In genomic region chr5:145712245-145712644, GRCh38 we compare ENCODE assay signal across 25 cellular contexts.
DNase-seq lines count a peak whose midpoint lies in the region; ATAC-seq, FAIRE-seq and TF ChIP-seq lines count a peak whose summit lies in the region.
"Had no signal": no experiment of that assay in that cellular context is flagged by ENCODE, and none has a peak within 500 bp of the region (broad histone marks: within the 10 kb centered on the region; RNA-seq: fewer than 3 reads in every experiment).

No MANE protein-coding gene starts in this region.

- H3K27ac ChIP-seq in right lobe of liver = no peak overlapping the region
- no peak overlapping the region for H3K27ac ChIP-seq in HepG2 (ENCODE audit: extremely low read length, insufficient read depth, low read length)
- peak overlapping the region in 1 of 4 donors; percentile 50 for H3K27ac ChIP-seq in pancreas
- H3K27ac ChIP-seq: 22Rv1, BLaER1 had no signal

- H3K4me3 ChIP-seq in right lobe of liver (no peak overlapping the region), HepG2 (replicated peaks in 1 of 3; ENCODE audit: insufficient read depth in 1 of 3, low read depth in 2 of 3, low read length in 3 of 3) (no peak overlapping the region), pancreas (no peak overlapping the region)
- H3K4me3 ChIP-seq: BLaER1, GM12878 had no signal

- CTCF ChIA-PET in HepG2 (lab: Yijun Ruan, JAX; ENCODE audit: low intra/inter-chr PET ratio, low total read pairs) = no interaction called here

- ATAC-seq in right lobe of liver = peak in 3 of 4 donors; percentile 32 to 74 (median 71)
- no peak for ATAC-seq in HepG2
- peak; percentile 84 to 95 (median 92) for ATAC-seq in pancreas
- no peak for ATAC-seq in GM18502 (IDR thresholded peaks at IDR 0.05; ENCODE audit: poor library complexity, unreplicated experiment)
- ATAC-seq: GM12878 had no signal

- H3K36me3 ChIP-seq in right lobe of liver (no peaks in the 10 kb centered on the region), HepG2 (replicated peaks in 1 of 2; ENCODE audit: control insufficient read depth in 1 of 2, insufficient read depth in 2 of 2, low read length in 2 of 2) (no peaks in the 10 kb centered on the region), pancreas (no peaks in the 10 kb centered on the region)
- H3K36me3 ChIP-seq: BE2C, BLaER1 had no signal

- TF ChIP-seq EP300 in HepG2 (IDR thresholded peaks at IDR 0.05; ENCODE audit: low read depth in 2 of 2, low read length in 2 of 2) (no peak), HepG2 (CRISPR knock-in tag; IDR thresholded peaks at IDR 0.05; ENCODE audit: borderline replicate concordance) (no peak)

- H3K4me1 ChIP-seq in right lobe of liver (no peaks in the 10 kb centered on the region), HepG2 (ENCODE audit: insufficient read depth, low read length) (no peaks in the 10 kb centered on the region), pancreas (peaks cover 5 to 10% (median 8%) of the 10 kb centered on the region in 3 donors)
- H3K4me1 ChIP-seq: BE2C, BLaER1 had no signal

- in situ Hi-C loops in HepG2 (cut with HindIII; ENCODE audit: extremely low pct_ligation_motif_present, low pct_unique_long_range_greater_than_20kb) = no loop called here

- intact Hi-C loops in right lobe of liver (cut with DNase I) (no loop called here), HepG2 (cut with micrococcal nuclease; ENCODE audit: unreplicated experiment) (no loop called here), pancreas (cut with DNase I) (no loop called here)

- no peaks in the 10 kb centered on the region for H3K9me3 ChIP-seq in right lobe of liver
- no peaks in the 10 kb centered on the region for H3K9me3 ChIP-seq in HepG2 (ENCODE audit: low read length)
- no peaks in the 10 kb centered on the region for H3K9me3 ChIP-seq in pancreas
- H3K9me3 ChIP-seq: BE2C, BLaER1 had no signal

- POLR2A ChIA-PET in HepG2 (lab: Yijun Ruan, JAX) = no interaction called here

- FAIRE-seq in HepG2 (lab: Jason Lieb, UNC) (no peak), frontal cortex (lab: Jason Lieb, UNC) (peak; percentile 30), pancreas (lab: Jason Lieb, UNC) (peak; percentile 47)
- FAIRE-seq: GM12878, GM12892, GM19239 had no signal

- no peaks in the 10 kb centered on the region for H3K27me3 ChIP-seq in right lobe of liver
- H3K27me3 ChIP-seq in HepG2 (ENCODE audit: control insufficient read depth in 1 of 2, insufficient read depth in 2 of 2, low read length in 2 of 2) = no peaks in the 10 kb centered on the region
- H3K27me3 ChIP-seq in pancreas = no peaks in the 10 kb centered on the region
- H3K27me3 ChIP-seq: BE2C, BLaER1 had no signal

- no peak for TF ChIP-seq POLR2A in right lobe of liver (IDR thresholded peaks at IDR 0.05)
- TF ChIP-seq POLR2A in HepG2 (IDR thresholded peaks at IDR 0.05; ENCODE audit: insufficient read depth in 1 of 2, low read depth in 2 of 2, low read length in 2 of 2) = no peak

- no peak overlapping the region for H3K4me2 ChIP-seq in HepG2 (ENCODE audit: low read depth, low read length)
- H3K4me2 ChIP-seq: BLaER1 had no signal

- DNase-seq in right lobe of liver (no peak), HepG2 (ENCODE audit: low spot score) (no peak), frontal cortex (ENCODE audit: low spot score in 2 of 2) (no peak), pancreas (no peak), kidney glomerular epithelial cell (lab: John Stamatoyannopoulos, UW) (no peak)
- DNase-seq: ACHN; BE2C; C1 segment of cervical spinal cord; CD4-positive, alpha-beta memory T cell; CD4-positive, CD25-positive, alpha-beta regulatory T cell; CD8-positive, alpha-beta memory T cell; COR-L47; DMS 273 treated with DMSO at 0.1 percent for 48 hours; DMS153; DMS53; DMS79; DND-41; EL; GDM1 had no signal

- H3K79me2 ChIP-seq in HepG2 (ENCODE audit: insufficient read depth, low read length) = no peaks in the 10 kb centered on the region

- H2AFZ ChIP-seq in HepG2 (ENCODE audit: low read length) = no peak overlapping the region

- no peaks in the 10 kb centered on the region for H4K20me1 ChIP-seq in HepG2 (ENCODE audit: insufficient read depth, low read length)
- H4K20me1 ChIP-seq: BLaER1 had no signal

- H3K9ac ChIP-seq in HepG2 (ENCODE audit: insufficient read depth, low read depth, low read length) = no peak overlapping the region
- H3K9ac ChIP-seq: BLaER1 had no signal

- TF ChIP-seq CTCF in right lobe of liver (IDR thresholded peaks at IDR 0.05) (no peak), HepG2 (CRISPR knock-in tag; IDR thresholded peaks at IDR 0.05) (no peak), pancreas (IDR thresholded peaks at IDR 0.05) (no peak)

- BruUV-seq in HepG2 (replicated peaks; lab: Mats Ljungman, UMichigan) = no TSS peak

- TF ChIP-seq RAD21 in HepG2 (CRISPR knock-in tag; IDR thresholded peaks at IDR 0.05) = no peak

- 46% methylated on average over 2 of the region's 2 CpGs for WGBS in right lobe of liver (ENCODE audit: insufficient coverage, low coverage, low lambda C conversion rate, missing lambda C conversion rate)
- WGBS in HepG2 (ENCODE audit: low lambda C conversion rate) = 90% methylated on average over 2 of the region's 2 CpGs
- 32 to 45% methylated on average over 2 of the region's 2 CpGs for WGBS in pancreas, 2 donors

TF ChIP-seq in HepG2, 621 proteins besides CTCF, POLR2A, EP300 and RAD21:
- TF ChIP-seq GMEB2 (CRISPR knock-in tag; IDR thresholded peaks at IDR 0.05; ENCODE audit: low read depth) = no peak
- TF ChIP-seq HNF4G (IDR thresholded peaks at IDR 0.05; ENCODE audit: borderline replicate concordance, low read depth, low read length) = no peak
- no peak for TF ChIP-seq HNF4G (CRISPR knock-in tag; IDR thresholded peaks at IDR 0.05; ENCODE audit: borderline replicate concordance, low read depth)
- no peak for TF ChIP-seq RXRA (CRISPR knock-in tag; IDR thresholded peaks at IDR 0.05)
- no peak for TF ChIP-seq TP53 (CRISPR knock-in tag; conservative IDR thresholded peaks at IDR 0.05)
- no peak for TF ChIP-seq REPIN1 (CRISPR knock-in tag; IDR thresholded peaks at IDR 0.05; ENCODE audit: borderline replicate concordance, low read depth)
- no peak for TF ChIP-seq ZFP37 (CRISPR knock-in tag; IDR thresholded peaks at IDR 0.05; ENCODE audit: borderline replicate concordance)
- TF ChIP-seq ZNF556 (CRISPR knock-in tag; IDR thresholded peaks at IDR 0.05; ENCODE audit: borderline replicate concordance) = no peak
- no peak for TF ChIP-seq ARNT (IDR thresholded peaks at IDR 0.05)
- TF ChIP-seq ZNF691 (CRISPR knock-in tag; IDR thresholded peaks at IDR 0.05; ENCODE audit: borderline replicate concordance, low read depth) = no peak

Comparison
In these comparisons a context has a peak if more than half of its experiments do, and no peak if none do; other contexts are left out.
1. ATAC-seq: peak in right lobe of liver (3 of 4) and pancreas (4 of 4); none in HepG2 (single experiment) and GM18502 (single experiment).